Comparison of ENCODE assay signal across 9 cellular contexts in genomic region chr9:101387871-101388506, GRCh38. TPM values are rescaled to one million over a fixed set of nuclear protein-coding genes. Genes with fewer than 3 reads are reported as not detected.
DNase-seq lines count a peak whose midpoint lies in the region; ATAC-seq and TF ChIP-seq lines count a peak whose summit lies in the region.
"Had no signal": no experiment of that assay in that cellular context is flagged by ENCODE, and none has a peak within 500 bp of the region (broad histone marks: within the 10 kb centered on the region; RNA-seq: fewer than 3 reads in every experiment).

No MANE protein-coding gene starts in this region.

- no peaks in the 10 kb centered on the region for H3K27me3 ChIP-seq in fibroblast of lung (ENCODE audit: control insufficient read depth, insufficient read depth, low read length)

- no peak overlapping the region for H3K9ac ChIP-seq in fibroblast of lung (ENCODE audit: insufficient read depth, low read length)

- H3K27ac Mint-ChIP-seq in progenitor cell of endocrine pancreas: peak overlapping the region; percentile 74

- no peak overlapping the region for H3K4me2 ChIP-seq in fibroblast of lung (ENCODE audit: extremely low read depth, insufficient read depth, low read length)

- peaks cover 2% of the 10 kb centered on the region for H3K4me1 Mint-ChIP-seq in progenitor cell of endocrine pancreas (ENCODE audit: low read depth)

- no peak overlapping the region for H3K4me3 Mint-ChIP-seq in progenitor cell of endocrine pancreas (ENCODE audit: low read depth)

- peaks cover 34% of the 10 kb centered on the region for H3K9me3 Mint-ChIP-seq in progenitor cell of endocrine pancreas (ENCODE audit: low read depth)

- no peaks in the 10 kb centered on the region for H3K9me3 ChIP-seq in fibroblast of lung (ENCODE audit: control insufficient read depth, insufficient read depth, low read depth, low read length)

- no peaks in the 10 kb centered on the region for H3K4me1 ChIP-seq in fibroblast of lung (ENCODE audit: control insufficient read depth, extremely low read depth, insufficient read depth, low read length)

- H3K4me3 ChIP-seq in fibroblast of lung (replicated peaks in 1 of 4; ENCODE audit: control extremely low read depth in 1 of 4, insufficient read depth in 1 of 4, low read depth in 3 of 4, low read length in 4 of 4): no peak overlapping the region

- H3K27me3 Mint-ChIP-seq in progenitor cell of endocrine pancreas: no peaks in the 10 kb centered on the region

- peaks cover 59% of the 10 kb centered on the region for H3K36me3 Mint-ChIP-seq in progenitor cell of endocrine pancreas (ENCODE audit: insufficient read depth)

- H3K36me3 ChIP-seq in fibroblast of lung (ENCODE audit: control insufficient read depth, insufficient read depth, low read length): no peaks in the 10 kb centered on the region

- peaks cover 15% of the 10 kb centered on the region for H3K79me2 ChIP-seq in fibroblast of lung (ENCODE audit: control insufficient read depth, insufficient read depth, low read length)

- ATAC-seq in GM21360 (IDR thresholded peaks at IDR 0.05; ENCODE audit: unreplicated experiment): peak; percentile 92
- no peak for ATAC-seq in GM21825 (IDR thresholded peaks at IDR 0.05; ENCODE audit: unreplicated experiment)
- no peak for ATAC-seq in HG03045 (IDR thresholded peaks at IDR 0.05; ENCODE audit: unreplicated experiment)

- H2AFZ ChIP-seq in fibroblast of lung (ENCODE audit: low read length): no peak overlapping the region

- H3K27ac ChIP-seq in fibroblast of lung (ENCODE audit: insufficient read depth, low read length): no peak overlapping the region

- peak; percentile 50 to 68 for TF ChIP-seq CTCF in fibroblast of lung (conservative IDR thresholded peaks at IDR 0.05 in 1 of 2, IDR thresholded peaks at IDR 0.05 in 1 of 2; ENCODE audit: low read depth in 1 of 2, low read length in 2 of 2)
- peak; percentile 66 for TF ChIP-seq CTCF in progenitor cell of endocrine pancreas (IDR thresholded peaks at IDR 0.05; ENCODE audit: unreplicated experiment)

- H4K20me1 ChIP-seq in fibroblast of lung (ENCODE audit: control insufficient read depth, extremely low read depth, insufficient read depth, low read length): no peaks in the 10 kb centered on the region

- peak; percentile 72 for DNase-seq in DMS 273 (lab: John Stamatoyannopoulos, UW; ENCODE audit: unreplicated experiment)
- DNase-seq in M059J (ENCODE audit: low read depth): peak; percentile 47
- peak; percentile 46 for DNase-seq in SK-N-DZ (ENCODE audit: low spot score)
- DNase-seq in fibroblast of lung (ENCODE audit: low read depth in 2 of 2): peak; percentile 46 to 53
- DNase-seq in progenitor cell of endocrine pancreas (ENCODE audit: low spot score, unreplicated experiment): no peak

RNA-seq across cellular contexts. Expression of gene BAAT, which starts 3.2 kb away (rescaled TPM):
- not detected in 2 replicates for total RNA-seq in M059J (2014; rRNA removed; shearing (Covaris generic))
- polyA plus RNA-seq in SK-N-DZ (2014; cell fraction: cytosol; rRNA removed): 0.03 and 0.15 TPM in 2 replicates
- 0.51 and 0.70 TPM in 2 replicates for polyA plus RNA-seq in SK-N-DZ (2014; cell fraction: nucleus; rRNA removed)
- total RNA-seq in fibroblast of lung: not detected in 2 replicates
- polyA plus RNA-seq in fibroblast of lung: 0.02 and 0.03 TPM in 2 replicates
- polyA plus RNA-seq in fibroblast of lung (2012): 0.03 TPM in 1 of 2 replicates, not detected in the other
- polyA minus RNA-seq in fibroblast of lung (ENCODE audit: low replicate concordance): not detected in 2 replicates
- total RNA-seq in progenitor cell of endocrine pancreas: 0.36 TPM in 1 of 2 replicates, not detected in the other
- total RNA-seq: T-helper 2 cell treated with Interferon-gamma antibody and Interleukin-4, amounts not matched to agents 100 ng/mL and 5 ng/mL, for 36 hours had no signal

RNA-seq across cellular contexts. Expression of gene MRPL50, which starts 10.4 kb away (rescaled TPM):
- total RNA-seq in M059J (2014; rRNA removed; shearing (Covaris generic)): 29.2 and 34.4 TPM in 2 replicates
- polyA plus RNA-seq in SK-N-DZ (2014; cell fraction: cytosol; rRNA removed): 14.9 and 20.9 TPM in 2 replicates
- polyA plus RNA-seq in SK-N-DZ (2014; cell fraction: nucleus; rRNA removed): 22.9 and 25.9 TPM in 2 replicates
- 12.2 and 14.6 TPM in 2 replicates for total RNA-seq in fibroblast of lung
- 11.8 and 13.2 TPM in 2 replicates for polyA plus RNA-seq in fibroblast of lung
- 10.9 and 11.5 TPM in 2 replicates for polyA plus RNA-seq in fibroblast of lung (2012)
- not detected in 2 replicates for polyA minus RNA-seq in fibroblast of lung (ENCODE audit: low replicate concordance)
- 14.4 and 16.1 TPM in 2 replicates for total RNA-seq in progenitor cell of endocrine pancreas

RNA-seq across cellular contexts. Expression of gene ZNF189, which starts 10.7 kb away (rescaled TPM):
- 11.1 and 15.1 TPM in 2 replicates for total RNA-seq in M059J (2014; rRNA removed; shearing (Covaris generic))
- polyA plus RNA-seq in SK-N-DZ (2014; cell fraction: cytosol; rRNA removed): 10.0 and 13.6 TPM in 2 replicates
- polyA plus RNA-seq in SK-N-DZ (2014; cell fraction: nucleus; rRNA removed): 7.6 and 10.8 TPM in 2 replicates
- total RNA-seq in fibroblast of lung (19.3 and 21.8 TPM in 2 replicates), progenitor cell of endocrine pancreas (31.4 and 32.5 TPM in 2 replicates)
- polyA plus RNA-seq in fibroblast of lung: 6.6 and 8.7 TPM in 2 replicates
- polyA plus RNA-seq in fibroblast of lung (2012): 7.5 and 8.6 TPM in 2 replicates
- polyA minus RNA-seq in fibroblast of lung (ENCODE audit: low replicate concordance): 0.12 and 1.3 TPM in 2 replicates

RNA-seq across cellular contexts. Expression of gene ALDOB, which starts 47.6 kb away (rescaled TPM):
- not detected in 2 replicates for total RNA-seq in M059J (2014; rRNA removed; shearing (Covaris generic))
- not detected in 2 replicates for polyA plus RNA-seq in SK-N-DZ (2014; cell fraction: cytosol; rRNA removed)
- polyA plus RNA-seq in SK-N-DZ (2014; cell fraction: nucleus; rRNA removed): not detected in 2 replicates
- not detected in 2 replicates for total RNA-seq in fibroblast of lung
- not detected in 2 replicates for polyA plus RNA-seq in fibroblast of lung
- polyA plus RNA-seq in fibroblast of lung (2012): not detected in 2 replicates
- polyA minus RNA-seq in fibroblast of lung (ENCODE audit: low replicate concordance): not detected in 2 replicates
- not detected in 2 replicates for total RNA-seq in progenitor cell of endocrine pancreas
- total RNA-seq: T-helper 2 cell treated with Interferon-gamma antibody and Interleukin-4, amounts not matched to agents 100 ng/mL and 5 ng/mL, for 36 hours had no signal
